ENCODE assay signal across 1 cellular context in the genomic region with DNA sequence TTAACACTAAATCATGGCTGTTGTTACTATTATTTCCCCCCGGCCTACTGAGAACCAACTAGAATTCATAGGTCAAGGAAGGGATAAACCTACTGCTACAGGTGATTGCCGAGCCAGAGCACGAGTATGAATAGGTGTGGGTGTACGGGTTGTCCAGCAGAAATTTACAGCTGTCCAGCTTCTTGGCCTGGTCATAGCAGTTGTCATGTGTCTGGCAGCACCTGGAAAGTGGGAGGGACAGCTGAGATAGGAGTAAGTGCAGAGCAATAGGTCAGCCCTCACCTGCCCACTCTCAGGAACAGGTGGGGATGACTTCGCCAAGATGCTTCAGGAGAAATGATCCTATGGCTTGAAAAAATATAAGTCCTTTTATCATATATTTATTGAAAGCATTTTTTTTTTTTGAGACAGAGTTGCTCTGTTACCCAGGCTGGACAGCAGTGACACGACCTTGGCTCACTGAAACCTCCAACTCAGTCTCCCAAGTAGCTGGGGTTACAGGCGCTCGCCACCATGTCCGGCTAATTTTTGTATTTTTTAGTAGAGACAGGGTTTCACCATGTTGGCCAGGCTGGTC.
A peak's percentile ranks its signal among the peaks of the same experiment; 100 is the strongest.
TF ChIP-seq lines count a peak whose summit lies in the region.

No MANE protein-coding gene starts in this region.

TF ChIP-seq in K562, 482 proteins besides CTCF, POLR2A, EP300 and RAD21:
- no peak for TF ChIP-seq ZKSCAN1 (IDR thresholded peaks at IDR 0.05; ENCODE audit: low read depth, low read length)
- TF ChIP-seq KAT2B (IDR thresholded peaks at IDR 0.05; ENCODE audit: low read depth, low read length), result no peak
- no peak for TF ChIP-seq HIVEP1 (CRISPR knock-in tag; IDR thresholded peaks at IDR 0.05)
- TF ChIP-seq, protein P1, sequence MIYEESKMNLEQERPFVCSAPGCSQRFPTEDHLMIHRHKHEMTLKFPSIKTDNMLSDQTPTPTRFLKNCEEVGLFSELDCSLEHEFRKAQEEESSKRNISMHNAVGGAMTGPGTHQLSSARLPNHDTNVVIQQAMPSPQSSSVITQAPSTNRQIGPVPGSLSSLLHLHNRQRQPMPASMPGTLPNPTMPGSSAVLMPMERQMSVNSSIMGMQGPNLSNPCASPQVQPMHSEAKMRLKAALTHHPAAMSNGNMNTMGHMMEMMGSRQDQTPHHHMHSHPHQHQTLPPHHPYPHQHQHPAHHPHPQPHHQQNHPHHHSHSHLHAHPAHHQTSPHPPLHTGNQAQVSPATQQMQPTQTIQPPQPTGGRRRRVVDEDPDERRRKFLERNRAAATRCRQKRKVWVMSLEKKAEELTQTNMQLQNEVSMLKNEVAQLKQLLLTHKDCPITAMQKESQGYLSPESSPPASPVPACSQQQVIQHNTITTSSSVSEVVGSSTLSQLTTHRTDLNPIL (CRISPR knock-in tag; IDR thresholded peaks at IDR 0.05), result no peak
- peak; percentile 3; the same call in 1 of the 2 replicates for TF ChIP-seq EP400 (IDR thresholded peaks at IDR 0.05)
- TF ChIP-seq, protein P2, sequence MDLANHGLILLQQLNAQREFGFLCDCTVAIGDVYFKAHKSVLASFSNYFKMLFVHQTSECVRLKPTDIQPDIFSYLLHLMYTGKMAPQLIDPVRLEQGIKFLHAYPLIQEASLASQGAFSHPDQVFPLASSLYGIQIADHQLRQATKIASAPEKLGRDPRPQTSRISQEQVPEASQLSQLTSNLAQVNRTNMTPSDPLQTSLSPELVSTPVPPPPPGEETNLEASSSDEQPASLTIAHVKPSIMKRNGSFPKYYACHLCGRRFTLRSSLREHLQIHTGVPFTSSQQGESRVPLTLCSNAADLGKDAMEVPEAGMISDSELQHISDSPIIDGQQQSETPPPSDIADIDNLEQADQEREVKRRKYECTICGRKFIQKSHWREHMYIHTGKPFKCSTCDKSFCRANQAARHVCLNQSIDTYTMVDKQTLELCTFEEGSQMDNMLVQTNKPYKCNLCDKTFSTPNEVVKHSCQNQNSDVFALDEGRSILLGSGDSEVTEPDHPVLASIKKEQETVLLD (IDR thresholded peaks at IDR 0.05), result no peak
- TF ChIP-seq, protein P3, sequence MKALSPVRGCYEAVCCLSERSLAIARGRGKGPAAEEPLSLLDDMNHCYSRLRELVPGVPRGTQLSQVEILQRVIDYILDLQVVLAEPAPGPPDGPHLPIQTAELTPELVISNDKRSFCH (CRISPR knock-in tag; IDR thresholded peaks at IDR 0.05), result no peak
- TF ChIP-seq, protein P3 (tag; IDR thresholded peaks at IDR 0.05), result no peak
